In genomic region chr7:142741932-142742331, GRCh38 we compare ENCODE assay signal across 10 cellular contexts. TPM values are rescaled to one million over a fixed set of nuclear protein-coding genes. Genes with fewer than 3 reads are reported as not detected.
DNase-seq lines count a peak whose midpoint lies in the region; ATAC-seq and TF ChIP-seq lines count a peak whose summit lies in the region.
"Not testable (repeated sequence)": the region's sequence is repeated elsewhere in the genome, so short reads cannot be mapped to it uniquely, and the experiment has no call there.
"Had no signal": no experiment of that assay in that cellular context is flagged by ENCODE, and none has a peak within 500 bp of the region (broad histone marks: within the 10 kb centered on the region; RNA-seq: fewer than 3 reads in every experiment).

No MANE protein-coding gene starts in this region.

- peak; percentile 90 for ATAC-seq in body of pancreas
- peak; percentile 96 for ATAC-seq in Right ventricle myocardium superior (ENCODE audit: poor library complexity)
- ATAC-seq in left lobe of liver = peak; percentile 26
- peak; percentile 64 to 98 (median 86) for ATAC-seq in psoas muscle
- ATAC-seq in thoracic aorta (ENCODE audit: insufficient number of reproducible peaks, low FRiP score, low read depth) = not testable (repeated sequence)

- intact Hi-C loops in body of pancreas (cut with DNase I); Right ventricle myocardium superior (cut with DNase I); left ventricle myocardium inferior (cut with micrococcal nuclease); psoas muscle (cut with DNase I): not testable (repeated sequence)

- peak in 2 of 3 donors; percentile 57 to 74 for TF ChIP-seq POLR2A in body of pancreas (IDR thresholded peaks at IDR 0.05)

- not testable (repeated sequence) for TF ChIP-seq CTCF in body of pancreas (IDR thresholded peaks at IDR 0.05); psoas muscle (IDR thresholded peaks at IDR 0.05); thoracic aorta (IDR thresholded peaks at IDR 0.05)
- peak; percentile 19 for TF ChIP-seq CTCF in left ventricle myocardium inferior (IDR thresholded peaks at IDR 0.05; ENCODE audit: borderline replicate concordance)

- H3K27me3 ChIP-seq in body of pancreas; left ventricle myocardium inferior (ENCODE audit: low read depth); psoas muscle (ENCODE audit: insufficient read depth in 3 of 3, low read length in 2 of 3); thoracic aorta (replicated peaks; ENCODE audit: insufficient read depth): not testable (repeated sequence)

- peak overlapping the region; percentile 66 to 97 (median 79) for H3K27ac ChIP-seq in body of pancreas
- H3K27ac ChIP-seq in left ventricle myocardium inferior (replicated peaks) = peak overlapping the region; percentile 85
- H3K27ac ChIP-seq in psoas muscle = not testable (repeated sequence)
- peak overlapping the region; percentile 20 to 29 for H3K27ac ChIP-seq in thoracic aorta

- not testable (repeated sequence) for H3K4me3 ChIP-seq in body of pancreas, left ventricle myocardium inferior, psoas muscle, thoracic aorta

- DNase-seq in body of pancreas (peak; percentile 78 to 90 (median 85)), Right ventricle myocardium superior (peak; percentile 51), left ventricle myocardium inferior (peak; percentile 32)
- not testable (repeated sequence) for DNase-seq in left lobe of liver (ENCODE audit: low spot score); psoas muscle; thoracic aorta (ENCODE audit: low spot score)

- H3K4me1 ChIP-seq in body of pancreas = peaks cover 66% of the 10 kb centered on the region
- H3K4me1 ChIP-seq in left ventricle myocardium inferior = peaks cover 38% of the 10 kb centered on the region
- not testable (repeated sequence) for H3K4me1 ChIP-seq in psoas muscle
- H3K4me1 ChIP-seq in thoracic aorta (ENCODE audit: control insufficient read depth in 1 of 2, low read depth in 2 of 2) = peaks cover 13 to 29% of the 10 kb centered on the region in 2 donors

- not testable (repeated sequence) for H3K9me3 ChIP-seq in body of pancreas; left ventricle myocardium inferior (replicated peaks); psoas muscle; thoracic aorta

- not testable (repeated sequence) for H3K36me3 ChIP-seq in body of pancreas (replicated peaks in 1 of 2; ENCODE audit: insufficient read depth in 1 of 2, low read depth in 2 of 2); left ventricle myocardium inferior; psoas muscle (ENCODE audit: insufficient read depth in 1 of 2, low read depth in 1 of 2); thoracic aorta

RNA-seq across cellular contexts. Expression of gene PRSS1, which starts 7.3 kb away (rescaled TPM):
- total RNA-seq in body of pancreas = over 10,000 TPM; 29,602 to 44,177 TPM
- total RNA-seq in Right ventricle myocardium superior = not detected
- total RNA-seq in left ventricle myocardium inferior = not detected
- 19.7 TPM for total RNA-seq in left lobe of liver
- total RNA-seq in psoas muscle = 1 to 10 TPM in 2 of 4 donors, not detected in 2; 1.3 to 8.7 TPM
- 1 to 10 TPM in 2 of 3 donors, not detected in 1; 1.4 to 2.2 TPM for polyA plus RNA-seq in psoas muscle
- total RNA-seq in thoracic aorta = 10 to 100 TPM in 1 of 2 donors, 1 to 10 TPM in 1; 5.1 to 16.9 TPM
- total RNA-seq: CD4-positive, alpha-beta T cell; GM23248; H4; HepG2 had no signal
- polyA plus RNA-seq: GM23248, HepG2 had no signal

RNA-seq across cellular contexts. Expression of gene PRSS2, which starts 28.8 kb away (rescaled TPM):
- over 10,000 TPM; 15,993 to 74,693 TPM for total RNA-seq in body of pancreas
- total RNA-seq in Right ventricle myocardium superior = not detected
- total RNA-seq in left ventricle myocardium inferior = not detected
- 53.2 TPM for total RNA-seq in left lobe of liver
- total RNA-seq in psoas muscle = 1 to 10 TPM in 2 of 4 donors, not detected in 2; 1.7 to 6.2 TPM
- polyA plus RNA-seq in psoas muscle = 1 to 10 TPM in 1 of 3 donors, under 1 TPM in 2; 0.04 to 2.8 (median 0.66) TPM
- total RNA-seq in thoracic aorta = 10 to 100 TPM in 1 of 2 donors, 1 to 10 TPM in 1; 6.1 to 15.4 TPM
- total RNA-seq: CD4-positive, alpha-beta T cell; GM23248; H4; HepG2 had no signal
- polyA plus RNA-seq: GM23248, HepG2 had no signal

Comparison
In these comparisons a context has a peak if more than half of its experiments do, and no peak if none do; other contexts are left out.
1. RNA of gene PRSS1, which starts 7.3 kb away (total RNA-seq): 29,602 to 44,177 TPM in body of pancreas; 19.7 TPM in left lobe of liver (single experiment), 5.1 to 16.9 TPM in thoracic aorta, 1.3 to 8.7 TPM in psoas muscle, not detected in Right ventricle myocardium superior (single experiment) and not detected in left ventricle myocardium inferior (single experiment); every median in the first group is over 1,000 times any median in the second.
2. RNA of gene PRSS2, which starts 28.8 kb away (total RNA-seq): 15,993 to 74,693 TPM in body of pancreas; 53.2 TPM in left lobe of liver (single experiment), 6.1 to 15.4 TPM in thoracic aorta, 1.7 to 6.2 TPM in psoas muscle, not detected in Right ventricle myocardium superior (single experiment) and not detected in left ventricle myocardium inferior (single experiment); every median in the first group is over 100 times any median in the second.